9 cellular contexts compared by ENCODE assay signal in genomic region chr6:85864453-85865401, GRCh38.
DNase-seq lines count a peak whose midpoint lies in the region; ATAC-seq and TF ChIP-seq lines count a peak whose summit lies in the region.
"Had no signal": no experiment of that assay in that cellular context is flagged by ENCODE, and none has a peak within 500 bp of the region (broad histone marks: within the 10 kb centered on the region; RNA-seq: fewer than 3 reads in every experiment).

No MANE protein-coding gene starts in this region.

- no peaks in the 10 kb centered on the region for H3K79me2 ChIP-seq in Karpas-422 (ENCODE audit: low read length)

- H3K4me3 ChIP-seq in BE2C (ENCODE audit: low read depth, low read length) = no peak overlapping the region
- no peak overlapping the region for H3K4me3 ChIP-seq in Karpas-422 (ENCODE audit: low read length)
- H3K4me3 ChIP-seq in coronary artery = peak overlapping the region; percentile 70
- peak overlapping the region; percentile 59 to 71 for H3K4me3 ChIP-seq in muscle layer of duodenum (ENCODE audit: low read depth in 1 of 2, low read length in 2 of 2)

- H3K9me3 ChIP-seq in BE2C = no peaks in the 10 kb centered on the region
- no peaks in the 10 kb centered on the region for H3K9me3 ChIP-seq in Karpas-422 (ENCODE audit: low read length)
- H3K9me3 ChIP-seq in muscle layer of duodenum (ENCODE audit: control insufficient read depth in 1 of 2, low read length in 2 of 2) = no peaks in the 10 kb centered on the region
- H3K9me3 ChIP-seq: spleen had no signal

- DNase-seq in BE2C (no peak), Karpas-422 (peak; percentile 46), coronary artery (ENCODE audit: low spot score) (no peak), activated gamma-delta T cell treated with Interleukin-2 at 50 U/mL for 16 hours (no peak), amygdala (lab: John Stamatoyannopoulos, UW) (no peak)
- DNase-seq in activated CD4-positive, alpha-beta T cell treated with anti-CD3 and anti-CD28 coated beads for 1 hour = no peak
- DNase-seq: spleen had no signal

- H3K27me3 ChIP-seq in BE2C (no peaks in the 10 kb centered on the region), Karpas-422 (ENCODE audit: low read length) (no peaks in the 10 kb centered on the region), muscle layer of duodenum (ENCODE audit: low read depth, low read length) (no peaks in the 10 kb centered on the region)
- H3K27me3 ChIP-seq: spleen had no signal

- H2AFZ ChIP-seq in Karpas-422 (ENCODE audit: low read length) = peak overlapping the region; percentile 10; the same call in 1 of the 2 replicates

- H3K27ac ChIP-seq in Karpas-422 (ENCODE audit: low read length) = no peak overlapping the region
- H3K27ac ChIP-seq in coronary artery = peak overlapping the region; percentile 88 to 89
- no peak overlapping the region for H3K27ac ChIP-seq in muscle layer of duodenum (ENCODE audit: low read length)

- no peak for ATAC-seq in GM18873 (IDR thresholded peaks at IDR 0.05; ENCODE audit: low FRiP score, unreplicated experiment)

- H3K9ac ChIP-seq in Karpas-422 (ENCODE audit: low read length) = peak overlapping the region; percentile 31; the same call in 1 of the 2 replicates

- TF ChIP-seq CTCF in BE2C (IDR thresholded peaks at IDR 0.05; ENCODE audit: low read depth, low read length) = 0 out of 2 replicates have a peak, but pooled peaks have one; percentile 6
- TF ChIP-seq CTCF in coronary artery (IDR thresholded peaks at IDR 0.05) = no peak

- no peaks in the 10 kb centered on the region for H3K9me2 ChIP-seq in Karpas-422 (replicated peaks; ENCODE audit: insufficient read depth, low read length)

- H3K4me2 ChIP-seq in Karpas-422 (ENCODE audit: low read depth, low read length, poor library complexity, severe bottlenecking) = peak overlapping the region; percentile 66

- H3K36me3 ChIP-seq in BE2C = no peaks in the 10 kb centered on the region
- H3K36me3 ChIP-seq in Karpas-422 (ENCODE audit: insufficient read depth, low read length) = no peaks in the 10 kb centered on the region
- H3K36me3 ChIP-seq in muscle layer of duodenum (ENCODE audit: control insufficient read depth in 1 of 2, insufficient read depth in 2 of 2, low read length in 2 of 2) = no peaks in the 10 kb centered on the region
- H3K36me3 ChIP-seq: spleen had no signal

- no peaks in the 10 kb centered on the region for H3K4me1 ChIP-seq in BE2C
- peaks cover 27% of the 10 kb centered on the region for H3K4me1 ChIP-seq in Karpas-422 (ENCODE audit: low read length)
- peaks cover 11 to 14% of the 10 kb centered on the region in 2 donors for H3K4me1 ChIP-seq in muscle layer of duodenum (ENCODE audit: control insufficient read depth in 1 of 2, insufficient read depth in 2 of 2, low read length in 2 of 2)

- no peaks in the 10 kb centered on the region for H4K20me1 ChIP-seq in Karpas-422 (ENCODE audit: insufficient read depth, low read depth, low read length)

Comparison
In these comparisons a context has a peak if more than half of its experiments do, and no peak if none do; other contexts are left out.
1. H3K4me3 ChIP-seq: peak in coronary artery (single experiment) and muscle layer of duodenum (2 of 2); none in BE2C (single experiment) and Karpas-422 (single experiment).
2. H3K27ac ChIP-seq: peak in coronary artery (2 of 2); none in Karpas-422 (single experiment) and muscle layer of duodenum (single experiment).